12 cellular contexts compared by ENCODE assay signal in genomic region chr19:48196933-48197665, GRCh38. TPM values are rescaled to one million over a fixed set of nuclear protein-coding genes. Genes with fewer than 3 reads are reported as not detected.
DNase-seq lines count a peak whose midpoint lies in the region; ATAC-seq and TF ChIP-seq lines count a peak whose summit lies in the region.
"Had no signal": no experiment of that assay in that cellular context is flagged by ENCODE, and none has a peak within 500 bp of the region (broad histone marks: within the 10 kb centered on the region; RNA-seq: fewer than 3 reads in every experiment).

No MANE protein-coding gene starts in this region.

- H3K4me1 Mint-ChIP-seq in mesothelial cell of epicardium = peaks cover 5% of the 10 kb centered on the region

- H3K9me3 Mint-ChIP-seq in mesothelial cell of epicardium = no peaks in the 10 kb centered on the region
- H3K9me3 Mint-ChIP-seq: H9; stimulated activated naive CD8-positive, alpha-beta T cell treated with anti-CD3 and anti-CD28 coated beads, Interleukin-15, amount 100 ng/mL, for 72 hours; T-cell had no signal

- TF ChIP-seq POLR2A in NB4 (IDR thresholded peaks at IDR 0.05; ENCODE audit: extremely low read depth, insufficient read length) = peak; percentile 33

- TF ChIP-seq CTCF in NB4 (IDR thresholded peaks at IDR 0.05; ENCODE audit: low read depth, low read length) (no peak), mesothelial cell of epicardium (IDR thresholded peaks at IDR 0.05; ENCODE audit: unreplicated experiment) (no peak)

- no peaks in the 10 kb centered on the region for H3K27me3 Mint-ChIP-seq in mesothelial cell of epicardium (ENCODE audit: low read depth)
- H3K27me3 Mint-ChIP-seq: naive thymus-derived CD4-positive, alpha-beta T cell; stimulated activated naive CD8-positive, alpha-beta T cell treated with anti-CD3 and anti-CD28 coated beads, Interleukin-15, amount 100 ng/mL, for 72 hours; T-cell had no signal

- peak; percentile 22 for DNase-seq in ELF-1 (ENCODE audit: low read depth, low spot score)
- peak; percentile 55 for DNase-seq in NB4 (ENCODE audit: low read depth)
- DNase-seq in dermis microvascular lymphatic vessel endothelial cell (ENCODE audit: low read depth in 2 of 2) = peak; percentile 11 to 47
- no peak for DNase-seq in mesothelial cell of epicardium (ENCODE audit: low spot score in 2 of 2, unreplicated experiment in 2 of 2)
- DNase-seq in NCI-H1694 treated with DMSO at 0.1 percent for 48 hours (lab: John Stamatoyannopoulos, UW) = no peak
- DNase-seq: activated gamma-delta T cell; H9; naive thymus-derived CD4-positive, alpha-beta T cell; stimulated activated naive CD8-positive, alpha-beta T cell treated with anti-CD3 and anti-CD28 coated beads, Interleukin-15, amount 100 ng/mL, for 72 hours had no signal

- no peak overlapping the region for H3K4me3 Mint-ChIP-seq in mesothelial cell of epicardium
- H3K4me3 Mint-ChIP-seq: H9; stimulated activated naive CD8-positive, alpha-beta T cell treated with anti-CD3 and anti-CD28 coated beads, Interleukin-15, amount 100 ng/mL, for 72 hours had no signal

- peak overlapping the region; percentile 32 for H3K27ac Mint-ChIP-seq in mesothelial cell of epicardium
- H3K27ac Mint-ChIP-seq: H9; stimulated activated naive CD8-positive, alpha-beta T cell treated with anti-CD3 and anti-CD28 coated beads, Interleukin-15, amount 100 ng/mL, for 72 hours; T-cell had no signal

- peaks cover 6% of the 10 kb centered on the region for H3K36me3 Mint-ChIP-seq in mesothelial cell of epicardium

- ATAC-seq in HG03342 (IDR thresholded peaks at IDR 0.05; ENCODE audit: unreplicated experiment) = no peak
- ATAC-seq in HG03469 (IDR thresholded peaks at IDR 0.05; ENCODE audit: unreplicated experiment) = no peak
- ATAC-seq: naive thymus-derived CD4-positive, alpha-beta T cell; T-cell had no signal

- no peak overlapping the region for H3K4me3 ChIP-seq in NB4 (ENCODE audit: low read depth, low read length)

RNA-seq across cellular contexts. Expression of gene ZSWIM9, which starts 26.6 kb away (rescaled TPM):
- 2.2 and 3.3 TPM in 2 replicates for total RNA-seq in dermis microvascular lymphatic vessel endothelial cell
- total RNA-seq in mesothelial cell of epicardium = 9.3 to 11.7 TPM (median 10.2 TPM) in 3 replicates

RNA-seq across cellular contexts. Expression of gene LIG1, which starts 27.0 kb away (rescaled TPM):
- total RNA-seq in dermis microvascular lymphatic vessel endothelial cell = 27.3 and 37.5 TPM in 2 replicates
- total RNA-seq in mesothelial cell of epicardium = 62.6 to 72.8 TPM (median 66.5 TPM) in 3 replicates

RNA-seq across cellular contexts. Expression of gene CARD8, which starts 58.6 kb away (rescaled TPM):
- total RNA-seq in dermis microvascular lymphatic vessel endothelial cell (40.4 and 75.2 TPM in 2 replicates), mesothelial cell of epicardium (48.7 to 51.5 TPM (median 50.0 TPM) in 3 replicates)

Comparison
In these comparisons a context has a peak if more than half of its experiments do, and no peak if none do; other contexts are left out.
1. DNase-seq: peak in ELF-1 (single experiment), NB4 (single experiment) and dermis microvascular lymphatic vessel endothelial cell (2 of 2); none in mesothelial cell of epicardium (0 of 2) and NCI-H1694 treated with DMSO at 0.1 percent for 48 hours (single experiment).